13 cellular contexts compared by ENCODE assay signal in the genomic region with DNA sequence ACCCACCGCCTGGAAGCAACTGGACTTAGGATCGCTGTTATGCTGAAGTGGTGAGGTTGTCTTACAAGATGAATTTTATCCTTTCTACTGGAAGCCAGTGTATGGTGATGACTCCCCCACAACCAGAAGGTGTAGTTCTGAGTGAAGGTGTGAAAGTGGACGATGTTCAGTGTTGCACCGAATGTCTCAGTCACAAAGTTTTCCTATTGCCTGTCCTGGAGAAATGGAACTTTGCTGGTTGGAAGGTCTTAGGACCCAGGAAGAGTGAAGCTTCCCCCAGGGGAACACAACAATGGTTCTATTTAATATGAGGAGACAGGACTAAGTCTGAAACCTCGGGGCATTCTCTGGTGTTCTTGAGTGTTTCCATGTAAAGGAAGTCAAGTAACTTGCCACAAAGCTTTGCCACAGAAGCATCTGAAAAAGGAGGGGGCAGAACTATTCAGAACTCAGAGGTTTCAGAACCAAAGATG. TPM values are rescaled to one million over a fixed set of nuclear protein-coding genes. Genes with fewer than 3 reads are reported as not detected.
A peak's percentile ranks its signal among the peaks of the same experiment; 100 is the strongest.
DNase-seq lines count a peak whose midpoint lies in the region; ATAC-seq and TF ChIP-seq lines count a peak whose summit lies in the region.
"Had no signal": no experiment of that assay in that cellular context is flagged by ENCODE, and none has a peak within 500 bp of the region (broad histone marks: within the 10 kb centered on the region; RNA-seq: fewer than 3 reads in every experiment).

No MANE protein-coding gene starts in this region.

- intact Hi-C loops in sigmoid colon (cut with DNase I): loop anchor here (5.0 kb wide), 1 partner anchor 71 kb away; no protein-coding TSS in a partner anchor
- intact Hi-C loops in body of pancreas (cut with DNase I): loop anchor here (5.0 kb wide), 1 partner anchor 51 kb away; no protein-coding TSS in a partner anchor

- no peak for TF ChIP-seq CTCF in RWPE2 (IDR thresholded peaks at IDR 0.05; ENCODE audit: poor library complexity, severe bottlenecking)
- TF ChIP-seq CTCF in endodermal cell (conservative IDR thresholded peaks at IDR 0.05): no peak
- no peak for TF ChIP-seq CTCF in sigmoid colon (IDR thresholded peaks at IDR 0.05)
- no peak for TF ChIP-seq CTCF in body of pancreas (IDR thresholded peaks at IDR 0.05)

- H3K36me3 ChIP-seq in RWPE2 (ENCODE audit: low read depth): peaks cover 32% of the 10 kb centered on the region
- H3K36me3 ChIP-seq in endodermal cell (ENCODE audit: control insufficient read depth, insufficient read depth, low read length): peaks cover 54% of the 10 kb centered on the region
- peaks cover 12 to 27% (median 17%) of the 10 kb centered on the region in 4 donors for H3K36me3 ChIP-seq in sigmoid colon
- H3K36me3 ChIP-seq in body of pancreas (replicated peaks in 1 of 2; ENCODE audit: insufficient read depth in 1 of 2, low read depth in 2 of 2): peaks cover 18 to 22% of the 10 kb centered on the region in 2 donors

- H3K27ac Mint-ChIP-seq in endodermal cell: peak overlapping the region; percentile 84

- H3K4me1 ChIP-seq in RWPE2 (ENCODE audit: insufficient read depth, poor library complexity, severe bottlenecking) (no peaks in the 10 kb centered on the region), endodermal cell (ENCODE audit: control insufficient read depth, insufficient read depth, low read length) (peaks cover 5% of the 10 kb centered on the region), sigmoid colon (peaks cover 0 to 59% (median 53%) of the 10 kb centered on the region in 4 donors), body of pancreas (no peaks in the 10 kb centered on the region)
- H3K4me1 ChIP-seq: pancreas had no signal

- WGBS in endodermal cell (ENCODE audit: insufficient coverage in 1 of 2, insufficient read length in 1 of 2), 2 experiments: 92 to 93% methylated on average over 3 to 5 of the region's 5 CpGs
- WGBS in sigmoid colon, 2 donors: 76 to 80% methylated on average over 5 of the region's 5 CpGs
- 65 to 74% methylated on average over 3 to 5 of the region's 5 CpGs for WGBS in body of pancreas, 2 donors

- H3K27ac ChIP-seq in RWPE2 (ENCODE audit: poor library complexity, severe bottlenecking) (no peak overlapping the region), endodermal cell (ENCODE audit: low read depth, low read length) (peak overlapping the region; percentile 30), sigmoid colon (peak overlapping the region; percentile 49 to 71 (median 59)), body of pancreas (no peak overlapping the region)
- H3K27ac ChIP-seq: pancreas had no signal

- 0 out of 3 replicates have a peak, but pooled peaks have one; percentile 1 for ATAC-seq in RWPE2 (ENCODE audit: low read depth)
- no peak for ATAC-seq in body of pancreas

- H3K9me3 ChIP-seq in RWPE2 (ENCODE audit: severe bottlenecking) (no peaks in the 10 kb centered on the region), endodermal cell (ENCODE audit: control insufficient read depth, low read length) (no peaks in the 10 kb centered on the region), sigmoid colon (no peaks in the 10 kb centered on the region), body of pancreas (no peaks in the 10 kb centered on the region)
- H3K9me3 ChIP-seq: pancreas had no signal

- no peak for TF ChIP-seq EP300 in sigmoid colon (IDR thresholded peaks at IDR 0.05)

- H3K27me3 ChIP-seq in RWPE2 (ENCODE audit: insufficient read depth, poor library complexity, severe bottlenecking) (no peaks in the 10 kb centered on the region), endodermal cell (ENCODE audit: control insufficient read depth, insufficient read depth, low read length, poor library complexity, severe bottlenecking) (no peaks in the 10 kb centered on the region), sigmoid colon (no peaks in the 10 kb centered on the region), body of pancreas (no peaks in the 10 kb centered on the region)
- H3K27me3 ChIP-seq: pancreas had no signal

- H3K36me3 Mint-ChIP-seq in endodermal cell (ENCODE audit: low read depth): peaks cover 46% of the 10 kb centered on the region

- H3K27me3 Mint-ChIP-seq in endodermal cell (ENCODE audit: insufficient read depth): no peaks in the 10 kb centered on the region

- peaks cover 2% of the 10 kb centered on the region for H3K4me1 Mint-ChIP-seq in endodermal cell

- H3K4me3 ChIP-seq in RWPE2 (ENCODE audit: severe bottlenecking): no peak overlapping the region
- H3K4me3 ChIP-seq in endodermal cell (ENCODE audit: low read length): no peak overlapping the region
- no peak overlapping the region for H3K4me3 ChIP-seq in sigmoid colon
- no peak overlapping the region for H3K4me3 ChIP-seq in body of pancreas
- H3K4me3 ChIP-seq: pancreas had no signal

- H3K4me3 Mint-ChIP-seq in endodermal cell: no peak overlapping the region

- peaks cover under 1% of the 10 kb centered on the region for H3K9me3 Mint-ChIP-seq in endodermal cell

- no peak overlapping the region for H3K9ac ChIP-seq in endodermal cell (ENCODE audit: extremely low read depth, low read length, poor library complexity, severe bottlenecking)

- no peak for TF ChIP-seq POLR2A in sigmoid colon (IDR thresholded peaks at IDR 0.05)
- no peak for TF ChIP-seq POLR2A in body of pancreas (IDR thresholded peaks at IDR 0.05)

- peak; percentile 63 for DNase-seq in NCI-H82 (lab: John Stamatoyannopoulos, UW)
- DNase-seq in NCI-H82 treated with DMSO at 0.1 percent for 48 hours (lab: John Stamatoyannopoulos, UW; ENCODE audit: unreplicated experiment): no peak
- no peak for DNase-seq in RWPE2 (ENCODE audit: low spot score)
- peak; percentile 68 for DNase-seq in endodermal cell
- no peak for DNase-seq in sigmoid colon
- DNase-seq in anterior cingulate cortex (lab: John Stamatoyannopoulos, UW): no peak
- DNase-seq in body of pancreas: no peak
- DNase-seq in stimulated activated CD4-positive, alpha-beta T cell treated with anti-CD3 and anti-CD28 coated beads, Interleukin-2, amount 100 ng/mL, for 48 hours: no peak
- DNase-seq: activated CD8-positive, alpha-beta memory T cell treated with anti-CD3 and anti-CD28 coated beads for 24 hours; dermis blood vessel endothelial cell; GF-D8; NCI-H2029; pancreas had no signal

RNA-seq across cellular contexts. Expression of a gene that starts 44.2 kb away (rescaled TPM):
- total RNA-seq in endodermal cell (100 to 1,000 TPM; 379 to 396 TPM), sigmoid colon (10 to 100 TPM; 68.8 to 84.2 (median 83.4) TPM), body of pancreas (10 to 100 TPM; 66.4 to 79.4 TPM)
- polyA plus RNA-seq in endodermal cell (2013, experiment 1 of 2): 222 TPM
- 219 TPM for polyA plus RNA-seq in endodermal cell (2013, experiment 2 of 2)
- 10 to 100 TPM; 25.2 to 71.2 (median 30.1) TPM for polyA plus RNA-seq in sigmoid colon

Comparison
In these comparisons a context has a peak if more than half of its experiments do, and no peak if none do; other contexts are left out.
1. DNase-seq: peak in NCI-H82 (single experiment) and endodermal cell (single experiment); none in NCI-H82 treated with DMSO at 0.1 percent for 48 hours (single experiment), RWPE2 (single experiment), sigmoid colon (single experiment), anterior cingulate cortex (0 of 58), body of pancreas (0 of 4) and stimulated activated CD4-positive, alpha-beta T cell treated with anti-CD3 and anti-CD28 coated beads, Interleukin-2, amount 100 ng/mL, for 48 hours (0 of 2).
2. H3K27ac ChIP-seq: peak in endodermal cell (single experiment) and sigmoid colon (4 of 4); none in RWPE2 (single experiment) and body of pancreas (0 of 4).
3. RNA of a gene that starts 44.2 kb away (total RNA-seq): 379 to 396 TPM in endodermal cell; 68.8 to 84.2 TPM in sigmoid colon and 66.4 to 79.4 TPM in body of pancreas; every median in the first group is over 4 times any median in the second.